Comparison of ENCODE assay signal across 1 cellular context in the genomic region with DNA sequence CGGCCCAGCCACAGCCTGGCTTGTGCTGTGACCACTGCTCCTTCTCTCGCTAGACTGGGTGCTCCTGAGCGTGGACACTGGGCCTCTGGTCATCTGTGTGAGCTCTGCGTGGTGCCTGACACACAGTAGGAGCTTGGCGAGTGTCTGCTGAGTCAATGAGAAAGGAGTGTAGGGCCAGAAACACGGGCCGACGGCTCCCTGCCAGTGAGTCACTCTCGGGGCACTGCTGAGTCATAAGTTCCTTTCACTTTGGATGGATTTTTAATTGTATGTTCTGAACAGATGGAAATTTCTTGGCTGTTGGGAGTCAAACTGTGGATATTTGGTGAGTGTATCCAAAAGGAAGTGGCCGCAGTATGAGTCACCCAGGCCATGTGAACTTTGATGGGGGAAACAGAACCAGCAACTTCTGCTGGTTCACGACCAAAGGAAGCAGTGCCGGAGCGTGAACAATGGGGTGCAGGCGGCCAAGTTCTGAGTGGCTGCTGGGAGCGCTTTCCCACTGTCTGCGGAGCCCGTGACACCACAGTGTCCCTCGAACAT.
A peak's percentile ranks its signal among the peaks of the same experiment; 100 is the strongest.
TF ChIP-seq lines count a peak whose summit lies in the region.

No MANE protein-coding gene starts in this region.

TF ChIP-seq in HepG2, 621 proteins besides CTCF, POLR2A, EP300 and RAD21 (continued from another document and continues in another):
- TF ChIP-seq FIP1L1 (IDR thresholded peaks at IDR 0.05; ENCODE audit: borderline replicate concordance, insufficient read depth, low read depth, low read length) (no peak), ZNF761 (CRISPR knock-in tag; conservative IDR thresholded peaks at IDR 0.05) (no peak), ZNF530 (CRISPR knock-in tag; IDR thresholded peaks at IDR 0.05; ENCODE audit: low read depth) (no peak), ZNF446 (CRISPR knock-in tag; IDR thresholded peaks at IDR 0.05) (no peak), FOXC1 (CRISPR knock-in tag; IDR thresholded peaks at IDR 0.05; ENCODE audit: borderline replicate concordance) (no peak), ZNF546 (CRISPR knock-in tag; conservative IDR thresholded peaks at IDR 0.05) (no peak), ZNF549 (CRISPR knock-in tag; IDR thresholded peaks at IDR 0.05) (no peak), ZSCAN25 (CRISPR knock-in tag; IDR thresholded peaks at IDR 0.05) (no peak), MIER2 (CRISPR knock-in tag; IDR thresholded peaks at IDR 0.05) (no peak), U2AF1 (optimal IDR thresholded peaks at IDR 0.05; ENCODE audit: low read depth, low read length) (no peak), ZNF615 (CRISPR knock-in tag; IDR thresholded peaks at IDR 0.05; ENCODE audit: borderline replicate concordance) (no peak), ZNF282 (IDR thresholded peaks at IDR 0.05; ENCODE audit: partially characterized antibody) (no peak), BORCS8-MEF2B (CRISPR knock-in tag; IDR thresholded peaks at IDR 0.05) (no peak), HOXA3 (CRISPR knock-in tag; IDR thresholded peaks at IDR 0.05) (0 out of 2 replicates have a peak, but pooled peaks have one; percentile 25)
- TF ChIP-seq, protein P1, sequence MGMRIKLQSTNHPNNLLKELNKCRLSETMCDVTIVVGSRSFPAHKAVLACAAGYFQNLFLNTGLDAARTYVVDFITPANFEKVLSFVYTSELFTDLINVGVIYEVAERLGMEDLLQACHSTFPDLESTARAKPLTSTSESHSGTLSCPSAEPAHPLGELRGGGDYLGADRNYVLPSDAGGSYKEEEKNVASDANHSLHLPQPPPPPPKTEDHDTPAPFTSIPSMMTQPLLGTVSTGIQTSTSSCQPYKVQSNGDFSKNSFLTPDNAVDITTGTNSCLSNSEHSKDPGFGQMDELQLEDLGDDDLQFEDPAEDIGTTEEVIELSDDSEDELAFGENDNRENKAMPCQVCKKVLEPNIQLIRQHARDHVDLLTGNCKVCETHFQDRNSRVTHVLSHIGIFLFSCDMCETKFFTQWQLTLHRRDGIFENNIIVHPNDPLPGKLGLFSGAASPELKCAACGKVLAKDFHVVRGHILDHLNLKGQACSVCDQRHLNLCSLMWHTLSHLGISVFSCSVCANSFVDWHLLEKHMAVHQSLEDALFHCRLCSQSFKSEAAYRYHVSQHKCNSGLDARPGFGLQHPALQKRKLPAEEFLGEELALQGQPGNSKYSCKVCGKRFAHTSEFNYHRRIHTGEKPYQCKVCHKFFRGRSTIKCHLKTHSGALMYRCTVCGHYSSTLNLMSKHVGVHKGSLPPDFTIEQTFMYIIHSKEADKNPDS (CRISPR knock-in tag; IDR thresholded peaks at IDR 0.05): no peak
- TF ChIP-seq, protein P2, sequence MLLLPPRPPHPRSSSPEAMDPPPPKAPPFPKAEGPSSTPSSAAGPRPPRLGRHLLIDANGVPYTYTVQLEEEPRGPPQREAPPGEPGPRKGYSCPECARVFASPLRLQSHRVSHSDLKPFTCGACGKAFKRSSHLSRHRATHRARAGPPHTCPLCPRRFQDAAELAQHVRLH (CRISPR knock-in tag; IDR thresholded peaks at IDR 0.05; ENCODE audit: borderline replicate concordance, low read depth): no peak
- TF ChIP-seq, protein P3, sequence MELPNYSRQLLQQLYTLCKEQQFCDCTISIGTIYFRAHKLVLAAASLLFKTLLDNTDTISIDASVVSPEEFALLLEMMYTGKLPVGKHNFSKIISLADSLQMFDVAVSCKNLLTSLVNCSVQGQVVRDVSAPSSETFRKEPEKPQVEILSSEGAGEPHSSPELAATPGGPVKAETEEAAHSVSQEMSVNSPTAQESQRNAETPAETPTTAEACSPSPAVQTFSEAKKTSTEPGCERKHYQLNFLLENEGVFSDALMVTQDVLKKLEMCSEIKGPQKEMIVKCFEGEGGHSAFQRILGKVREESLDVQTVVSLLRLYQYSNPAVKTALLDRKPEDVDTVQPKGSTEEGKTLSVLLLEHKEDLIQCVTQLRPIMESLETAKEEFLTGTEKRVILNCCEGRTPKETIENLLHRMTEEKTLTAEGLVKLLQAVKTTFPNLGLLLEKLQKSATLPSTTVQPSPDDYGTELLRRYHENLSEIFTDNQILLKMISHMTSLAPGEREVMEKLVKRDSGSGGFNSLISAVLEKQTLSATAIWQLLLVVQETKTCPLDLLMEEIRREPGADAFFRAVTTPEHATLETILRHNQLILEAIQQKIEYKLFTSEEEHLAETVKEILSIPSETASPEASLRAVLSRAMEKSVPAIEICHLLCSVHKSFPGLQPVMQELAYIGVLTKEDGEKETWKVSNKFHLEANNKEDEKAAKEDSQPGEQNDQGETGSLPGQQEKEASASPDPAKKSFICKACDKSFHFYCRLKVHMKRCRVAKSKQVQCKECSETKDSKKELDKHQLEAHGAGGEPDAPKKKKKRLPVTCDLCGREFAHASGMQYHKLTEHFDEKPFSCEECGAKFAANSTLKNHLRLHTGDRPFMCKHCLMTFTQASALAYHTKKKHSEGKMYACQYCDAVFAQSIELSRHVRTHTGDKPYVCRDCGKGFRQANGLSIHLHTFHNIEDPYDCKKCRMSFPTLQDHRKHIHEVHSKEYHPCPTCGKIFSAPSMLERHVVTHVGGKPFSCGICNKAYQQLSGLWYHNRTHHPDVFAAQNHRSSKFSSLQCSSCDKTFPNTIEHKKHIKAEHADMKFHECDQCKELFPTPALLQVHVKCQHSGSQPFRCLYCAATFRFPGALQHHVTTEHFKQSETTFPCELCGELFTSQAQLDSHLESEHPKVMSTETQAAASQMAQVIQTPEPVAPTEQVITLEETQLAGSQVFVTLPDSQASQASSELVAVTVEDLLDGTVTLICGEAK (IDR thresholded peaks at IDR 0.05): no peak
- TF ChIP-seq, protein P3 (CRISPR knock-in tag; IDR thresholded peaks at IDR 0.05): no peak
- TF ChIP-seq, protein P4, sequence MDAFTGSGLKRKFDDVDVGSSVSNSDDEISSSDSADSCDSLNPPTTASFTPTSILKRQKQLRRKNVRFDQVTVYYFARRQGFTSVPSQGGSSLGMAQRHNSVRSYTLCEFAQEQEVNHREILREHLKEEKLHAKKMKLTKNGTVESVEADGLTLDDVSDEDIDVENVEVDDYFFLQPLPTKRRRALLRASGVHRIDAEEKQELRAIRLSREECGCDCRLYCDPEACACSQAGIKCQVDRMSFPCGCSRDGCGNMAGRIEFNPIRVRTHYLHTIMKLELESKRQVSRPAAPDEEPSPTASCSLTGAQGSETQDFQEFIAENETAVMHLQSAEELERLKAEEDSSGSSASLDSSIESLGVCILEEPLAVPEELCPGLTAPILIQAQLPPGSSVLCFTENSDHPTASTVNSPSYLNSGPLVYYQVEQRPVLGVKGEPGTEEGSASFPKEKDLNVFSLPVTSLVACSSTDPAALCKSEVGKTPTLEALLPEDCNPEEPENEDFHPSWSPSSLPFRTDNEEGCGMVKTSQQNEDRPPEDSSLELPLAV (CRISPR knock-in tag; conservative IDR thresholded peaks at IDR 0.05; ENCODE audit: low read depth): no peak
- TF ChIP-seq, protein P5, sequence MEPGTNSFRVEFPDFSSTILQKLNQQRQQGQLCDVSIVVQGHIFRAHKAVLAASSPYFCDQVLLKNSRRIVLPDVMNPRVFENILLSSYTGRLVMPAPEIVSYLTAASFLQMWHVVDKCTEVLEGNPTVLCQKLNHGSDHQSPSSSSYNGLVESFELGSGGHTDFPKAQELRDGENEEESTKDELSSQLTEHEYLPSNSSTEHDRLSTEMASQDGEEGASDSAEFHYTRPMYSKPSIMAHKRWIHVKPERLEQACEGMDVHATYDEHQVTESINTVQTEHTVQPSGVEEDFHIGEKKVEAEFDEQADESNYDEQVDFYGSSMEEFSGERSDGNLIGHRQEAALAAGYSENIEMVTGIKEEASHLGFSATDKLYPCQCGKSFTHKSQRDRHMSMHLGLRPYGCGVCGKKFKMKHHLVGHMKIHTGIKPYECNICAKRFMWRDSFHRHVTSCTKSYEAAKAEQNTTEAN (CRISPR knock-in tag; conservative IDR thresholded peaks at IDR 0.05): no peak
- TF ChIP-seq, protein P6, sequence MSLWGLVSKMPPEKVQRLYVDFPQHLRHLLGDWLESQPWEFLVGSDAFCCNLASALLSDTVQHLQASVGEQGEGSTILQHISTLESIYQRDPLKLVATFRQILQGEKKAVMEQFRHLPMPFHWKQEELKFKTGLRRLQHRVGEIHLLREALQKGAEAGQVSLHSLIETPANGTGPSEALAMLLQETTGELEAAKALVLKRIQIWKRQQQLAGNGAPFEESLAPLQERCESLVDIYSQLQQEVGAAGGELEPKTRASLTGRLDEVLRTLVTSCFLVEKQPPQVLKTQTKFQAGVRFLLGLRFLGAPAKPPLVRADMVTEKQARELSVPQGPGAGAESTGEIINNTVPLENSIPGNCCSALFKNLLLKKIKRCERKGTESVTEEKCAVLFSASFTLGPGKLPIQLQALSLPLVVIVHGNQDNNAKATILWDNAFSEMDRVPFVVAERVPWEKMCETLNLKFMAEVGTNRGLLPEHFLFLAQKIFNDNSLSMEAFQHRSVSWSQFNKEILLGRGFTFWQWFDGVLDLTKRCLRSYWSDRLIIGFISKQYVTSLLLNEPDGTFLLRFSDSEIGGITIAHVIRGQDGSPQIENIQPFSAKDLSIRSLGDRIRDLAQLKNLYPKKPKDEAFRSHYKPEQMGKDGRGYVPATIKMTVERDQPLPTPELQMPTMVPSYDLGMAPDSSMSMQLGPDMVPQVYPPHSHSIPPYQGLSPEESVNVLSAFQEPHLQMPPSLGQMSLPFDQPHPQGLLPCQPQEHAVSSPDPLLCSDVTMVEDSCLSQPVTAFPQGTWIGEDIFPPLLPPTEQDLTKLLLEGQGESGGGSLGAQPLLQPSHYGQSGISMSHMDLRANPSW (CRISPR knock-in tag; IDR thresholded peaks at IDR 0.05; ENCODE audit: borderline replicate concordance): no peak
- TF ChIP-seq, protein P7, sequence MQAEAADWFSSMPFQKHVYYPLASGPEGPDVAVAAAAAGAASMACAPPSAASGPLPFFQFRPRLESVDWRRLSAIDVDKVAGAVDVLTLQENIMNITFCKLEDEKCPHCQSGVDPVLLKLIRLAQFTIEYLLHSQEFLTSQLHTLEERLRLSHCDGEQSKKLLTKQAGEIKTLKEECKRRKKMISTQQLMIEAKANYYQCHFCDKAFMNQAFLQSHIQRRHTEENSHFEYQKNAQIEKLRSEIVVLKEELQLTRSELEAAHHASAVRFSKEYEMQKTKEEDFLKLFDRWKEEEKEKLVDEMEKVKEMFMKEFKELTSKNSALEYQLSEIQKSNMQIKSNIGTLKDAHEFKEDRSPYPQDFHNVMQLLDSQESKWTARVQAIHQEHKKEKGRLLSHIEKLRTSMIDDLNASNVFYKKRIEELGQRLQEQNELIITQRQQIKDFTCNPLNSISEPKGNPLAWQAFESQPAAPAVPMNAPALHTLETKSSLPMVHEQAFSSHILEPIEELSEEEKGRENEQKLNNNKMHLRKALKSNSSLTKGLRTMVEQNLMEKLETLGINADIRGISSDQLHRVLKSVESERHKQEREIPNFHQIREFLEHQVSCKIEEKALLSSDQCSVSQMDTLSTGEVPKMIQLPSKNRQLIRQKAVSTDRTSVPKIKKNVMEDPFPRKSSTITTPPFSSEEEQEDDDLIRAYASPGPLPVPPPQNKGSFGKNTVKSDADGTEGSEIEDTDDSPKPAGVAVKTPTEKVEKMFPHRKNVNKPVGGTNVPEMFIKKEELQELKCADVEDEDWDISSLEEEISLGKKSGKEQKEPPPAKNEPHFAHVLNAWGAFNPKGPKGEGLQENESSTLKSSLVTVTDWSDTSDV (CRISPR knock-in tag; IDR thresholded peaks at IDR 0.05): no peak
- TF ChIP-seq, protein P8, sequence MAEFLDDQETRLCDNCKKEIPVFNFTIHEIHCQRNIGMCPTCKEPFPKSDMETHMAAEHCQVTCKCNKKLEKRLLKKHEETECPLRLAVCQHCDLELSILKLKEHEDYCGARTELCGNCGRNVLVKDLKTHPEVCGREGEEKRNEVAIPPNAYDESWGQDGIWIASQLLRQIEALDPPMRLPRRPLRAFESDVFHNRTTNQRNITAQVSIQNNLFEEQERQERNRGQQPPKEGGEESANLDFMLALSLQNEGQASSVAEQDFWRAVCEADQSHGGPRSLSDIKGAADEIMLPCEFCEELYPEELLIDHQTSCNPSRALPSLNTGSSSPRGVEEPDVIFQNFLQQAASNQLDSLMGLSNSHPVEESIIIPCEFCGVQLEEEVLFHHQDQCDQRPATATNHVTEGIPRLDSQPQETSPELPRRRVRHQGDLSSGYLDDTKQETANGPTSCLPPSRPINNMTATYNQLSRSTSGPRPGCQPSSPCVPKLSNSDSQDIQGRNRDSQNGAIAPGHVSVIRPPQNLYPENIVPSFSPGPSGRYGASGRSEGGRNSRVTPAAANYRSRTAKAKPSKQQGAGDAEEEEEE (CRISPR knock-in tag; IDR thresholded peaks at IDR 0.05; ENCODE audit: borderline replicate concordance): no peak
